Comparison of ENCODE assay signal across 7 cellular contexts in genomic region chr7:111083423-111083822, GRCh38. TPM values are rescaled to one million over a fixed set of nuclear protein-coding genes. Genes with fewer than 3 reads are reported as not detected.
DNase-seq lines count a peak whose midpoint lies in the region; ATAC-seq and TF ChIP-seq lines count a peak whose summit lies in the region.

No MANE protein-coding gene starts in this region.

- WGBS in thyroid gland, 2 donors, result 42 to 45% methylated on average over 5 of the region's 5 CpGs

- no peak for TF ChIP-seq POLR2A in thyroid gland (IDR thresholded peaks at IDR 0.05)

- peak overlapping the region; percentile 70 for H3K4me3 ChIP-seq in SK-N-MC
- H3K4me3 ChIP-seq in thyroid gland (replicated peaks in 1 of 3), result no peak overlapping the region
- H3K4me3 ChIP-seq in tibial artery, result no peak overlapping the region

- ATAC-seq in GM18873 (IDR thresholded peaks at IDR 0.05; ENCODE audit: low FRiP score, unreplicated experiment) (peak; percentile 99), HG02884 (IDR thresholded peaks at IDR 0.05; ENCODE audit: unreplicated experiment) (peak; percentile 96)

- no peak for TF ChIP-seq CTCF in thyroid gland (IDR thresholded peaks at IDR 0.05)
- no peak for TF ChIP-seq CTCF in tibial artery (IDR thresholded peaks at IDR 0.05)

- H3K27ac ChIP-seq in SK-N-MC (peak overlapping the region; percentile 96), thyroid gland (peak overlapping the region in 2 of 3 donors; percentile 61 to 76), tibial artery (no peak overlapping the region)

- no peaks in the 10 kb centered on the region for H3K36me3 ChIP-seq in SK-N-MC (ENCODE audit: insufficient read depth, low read length)
- H3K36me3 ChIP-seq in thyroid gland, result no peaks in the 10 kb centered on the region
- H3K36me3 ChIP-seq in tibial artery, result no peaks in the 10 kb centered on the region

- DNase-seq in SK-N-MC (ENCODE audit: low read depth, low spot score) (peak; percentile 63), dedifferentiated amniotic fluid mesenchymal stem cell (ENCODE audit: extremely low spot score) (peak; percentile 89), thyroid gland (no peak), GOT3 (lab: John Stamatoyannopoulos, UW) (no peak), tibial artery (no peak)

- peak overlapping the region; percentile 59 for H3K9ac ChIP-seq in SK-N-MC (ENCODE audit: insufficient read length)

- intact Hi-C loops in thyroid gland (cut with DNase I) (no loop called here), tibial artery (cut with DNase I; ENCODE audit: low total_unique reads) (no loop called here)

- H3K4me1 ChIP-seq in thyroid gland, result peaks cover 27 to 35% of the 10 kb centered on the region in 2 donors
- H3K4me1 ChIP-seq in tibial artery, result peaks cover 0 to 13% (median 5%) of the 10 kb centered on the region in 4 donors

- no peaks in the 10 kb centered on the region for H3K9me3 ChIP-seq in SK-N-MC (ENCODE audit: low read depth, low read length)
- no peaks in the 10 kb centered on the region for H3K9me3 ChIP-seq in thyroid gland
- H3K9me3 ChIP-seq in tibial artery, result no peaks in the 10 kb centered on the region

- H3K27me3 ChIP-seq in thyroid gland, result no peaks in the 10 kb centered on the region
- no peaks in the 10 kb centered on the region for H3K27me3 ChIP-seq in tibial artery

RNA-seq across cellular contexts. Expression of gene LRRN3, which starts 7.5 kb away (rescaled TPM):
- 10 to 100 TPM in 2 of 4 donors, 1 to 10 TPM in 2; 5.9 to 15.9 (median 9.7) TPM for total RNA-seq in thyroid gland

Comparison
In these comparisons a context has a peak if more than half of its experiments do, and no peak if none do; other contexts are left out.
1. DNase-seq: peak in SK-N-MC (single experiment) and dedifferentiated amniotic fluid mesenchymal stem cell (single experiment); none in thyroid gland (0 of 2), GOT3 (single experiment) and tibial artery (0 of 2).
2. H3K27ac ChIP-seq: peak in SK-N-MC (single experiment) and thyroid gland (2 of 3); none in tibial artery (0 of 2).